37 cellular contexts compared by ENCODE assay signal in genomic region chr10:68611227-68611626, GRCh38.
"Had no signal": no experiment of that assay in that cellular context is flagged by ENCODE, and none has a peak within 500 bp of the region (broad histone marks: within the 10 kb centered on the region; RNA-seq: fewer than 3 reads in every experiment).

No MANE protein-coding gene starts in this region.

- H3K36me3 ChIP-seq: brain microvascular endothelial cell, breast epithelium had no signal

- H3K9me3 ChIP-seq: body of pancreas, breast epithelium had no signal

- DNase-seq: activated CD4-positive, alpha-beta memory T cell treated with anti-CD3 and anti-CD28 coated beads, Interleukin-2, amount 10 ng/mL, durations not matched to agents 7 days and 5 days; activated CD4-positive, alpha-beta T cell treated with anti-CD3 and anti-CD28 coated beads for 1 hour; activated CD4-positive, alpha-beta T cell treated with anti-CD3 and anti-CD28 coated beads for 36 hours; activated CD4-positive, alpha-beta T cell treated with anti-CD3 and anti-CD28 coated beads for 48 hours; activated CD4-positive, alpha-beta T cell treated with anti-CD3 and anti-CD28 coated beads, Interleukin-2, amount 10 ng/mL, durations not matched to agents 7 days and 5 days; activated CD4-positive, alpha-beta T cell treated with anti-CD3 and anti-CD28 coated beads, Interleukin-2, amount 50 U/mL, for 48 hours; activated CD4-positive, CD25-positive, alpha-beta regulatory T cell; activated CD8-positive, alpha-beta memory T cell treated with anti-CD3 and anti-CD28 coated beads for 24 hours; activated CD8-positive, alpha-beta memory T cell treated with anti-CD3 and anti-CD28 coated beads, Interleukin-2, amount 10 ng/mL, durations not matched to agents 7 days and 5 days; activated CD8-positive, alpha-beta memory T cell treated with anti-CD3 and anti-CD28 coated beads, Interleukin-2, amount 50 U/mL, for 48 hours; activated CD8-positive, alpha-beta T cell treated with anti-CD3 and anti-CD28 coated beads, Interleukin-2, amount 10 ng/mL, durations not matched to agents 7 days and 5 days; activated effector memory CD4-positive, alpha-beta T cell treated with Interleukin-2 at 50 U/mL for 16 hours; activated gamma-delta T cell; activated naive CD4-positive, alpha-beta T cell treated with anti-CD3 and anti-CD28 coated beads, Interleukin-2, amount 10 ng/mL, durations not matched to agents 7 days and 5 days; activated naive CD4-positive, alpha-beta T cell treated with Interleukin-2 at 50 U/mL for 16 hours; activated naive CD8-positive, alpha-beta T cell treated with anti-CD3 and anti-CD28 coated beads, Interleukin-2, amount 10 ng/mL, durations not matched to agents 7 days and 5 days; activated naive CD8-positive, alpha-beta T cell treated with anti-CD3 and anti-CD28 coated beads, Interleukin-2, amount 50 U/mL, for 24 hours; activated T-cell treated with anti-CD3 and anti-CD28 coated beads, Interleukin-2, amount 50 U/mL, for 24 hours; activated T-cell treated with anti-CD3 and anti-CD28 coated beads, Interleukin-2, amount 50 U/mL, for 48 hours; amygdala; anterior cingulate cortex; body of pancreas; brain microvascular endothelial cell; central memory CD4-positive, alpha-beta T cell; T-helper 1 cell; T-helper 2 cell; T-helper 9 cell had no signal

- H3K27me3 Mint-ChIP-seq: activated CD4-positive, alpha-beta memory T cell treated with anti-CD3 and anti-CD28 coated beads, Interleukin-2, amount 10 ng/mL, durations not matched to agents 7 days and 5 days; activated CD4-positive, alpha-beta T cell treated with anti-CD3 and anti-CD28 coated beads for 36 hours; activated CD4-positive, alpha-beta T cell treated with anti-CD3 and anti-CD28 coated beads, Interleukin-2, amount 10 ng/mL, durations not matched to agents 7 days and 5 days; activated CD8-positive, alpha-beta memory T cell treated with anti-CD3 and anti-CD28 coated beads, Interleukin-2, amount 10 ng/mL, durations not matched to agents 7 days and 5 days; activated naive CD4-positive, alpha-beta T cell treated with anti-CD3 and anti-CD28 coated beads, Interleukin-2, amount 10 ng/mL, durations not matched to agents 7 days and 5 days; activated naive CD4-positive, alpha-beta T cell treated with anti-CD3 and anti-CD28 coated beads, Interleukin-2, amount 50 U/mL, for 24 hours; activated naive CD8-positive, alpha-beta T cell; activated naive CD8-positive, alpha-beta T cell treated with anti-CD3 and anti-CD28 coated beads, Interleukin-2, amount 10 ng/mL, durations not matched to agents 7 days and 5 days; activated naive CD8-positive, alpha-beta T cell treated with anti-CD3 and anti-CD28 coated beads, Interleukin-2, amount 50 U/mL, for 24 hours; activated T-cell treated with anti-CD3 and anti-CD28 coated beads, Interleukin-2, amount 50 U/mL, for 24 hours had no signal

- H3K4me3 Mint-ChIP-seq: activated CD4-positive, alpha-beta memory T cell treated with anti-CD3 and anti-CD28 coated beads, Interleukin-2, amount 10 ng/mL, durations not matched to agents 7 days and 5 days; activated CD4-positive, alpha-beta T cell treated with anti-CD3 and anti-CD28 coated beads for 36 hours; activated CD4-positive, alpha-beta T cell treated with anti-CD3 and anti-CD28 coated beads, Interleukin-2, amount 10 ng/mL, durations not matched to agents 7 days and 5 days; activated CD8-positive, alpha-beta memory T cell treated with anti-CD3 and anti-CD28 coated beads, Interleukin-2, amount 10 ng/mL, durations not matched to agents 7 days and 5 days; activated CD8-positive, alpha-beta T cell treated with anti-CD3 and anti-CD28 coated beads, Interleukin-2, amount 10 ng/mL, durations not matched to agents 7 days and 5 days; activated naive CD4-positive, alpha-beta T cell treated with anti-CD3 and anti-CD28 coated beads, Interleukin-2, amount 10 ng/mL, durations not matched to agents 7 days and 5 days; activated naive CD4-positive, alpha-beta T cell treated with anti-CD3 and anti-CD28 coated beads, Interleukin-2, amount 50 U/mL, for 24 hours; activated naive CD8-positive, alpha-beta T cell; activated naive CD8-positive, alpha-beta T cell treated with anti-CD3 and anti-CD28 coated beads, Interleukin-2, amount 10 ng/mL, durations not matched to agents 7 days and 5 days; activated naive CD8-positive, alpha-beta T cell treated with anti-CD3 and anti-CD28 coated beads, Interleukin-2, amount 50 U/mL, for 24 hours; activated T-cell treated with anti-CD3 and anti-CD28 coated beads, Interleukin-2, amount 50 U/mL, for 24 hours; T-helper 1 cell treated with Interleukin-12 subunit alpha and Interleukin-12 subunit beta and Interleukin-4 antibody, amounts not matched to agents 30 μg/mL and 1 μg/mL, for 36 hours; T-helper 2 cell treated with Interferon-gamma antibody and Interleukin-4, amounts not matched to agents 5 μg/mL and 100 μg/mL, for 36 hours had no signal

- H3K4me1 ChIP-seq: body of pancreas, breast epithelium had no signal

- H3K36me3 Mint-ChIP-seq: activated naive CD4-positive, alpha-beta T cell treated with anti-CD3 and anti-CD28 coated beads, Interleukin-2, amount 10 ng/mL, durations not matched to agents 7 days and 5 days had no signal

- H3K27me3 ChIP-seq: body of pancreas, brain microvascular endothelial cell, breast epithelium had no signal

- FAIRE-seq: astrocyte, TTC549 had no signal

- H3K27ac Mint-ChIP-seq: activated CD4-positive, alpha-beta memory T cell treated with anti-CD3 and anti-CD28 coated beads, Interleukin-2, amount 10 ng/mL, durations not matched to agents 7 days and 5 days; activated CD4-positive, alpha-beta T cell treated with anti-CD3 and anti-CD28 coated beads for 36 hours; activated CD4-positive, alpha-beta T cell treated with anti-CD3 and anti-CD28 coated beads, Interleukin-2, amount 10 ng/mL, durations not matched to agents 7 days and 5 days; activated CD8-positive, alpha-beta memory T cell treated with anti-CD3 and anti-CD28 coated beads, Interleukin-2, amount 10 ng/mL, durations not matched to agents 7 days and 5 days; activated CD8-positive, alpha-beta T cell treated with anti-CD3 and anti-CD28 coated beads, Interleukin-2, amount 10 ng/mL, durations not matched to agents 7 days and 5 days; activated naive CD4-positive, alpha-beta T cell treated with anti-CD3 and anti-CD28 coated beads, Interleukin-2, amount 10 ng/mL, durations not matched to agents 7 days and 5 days; activated naive CD4-positive, alpha-beta T cell treated with anti-CD3 and anti-CD28 coated beads, Interleukin-2, amount 50 U/mL, for 24 hours; activated naive CD8-positive, alpha-beta T cell; activated naive CD8-positive, alpha-beta T cell treated with anti-CD3 and anti-CD28 coated beads, Interleukin-2, amount 10 ng/mL, durations not matched to agents 7 days and 5 days; activated naive CD8-positive, alpha-beta T cell treated with anti-CD3 and anti-CD28 coated beads, Interleukin-2, amount 50 U/mL, for 24 hours; activated T-cell treated with anti-CD3 and anti-CD28 coated beads, Interleukin-2, amount 50 U/mL, for 24 hours; activated T-helper 2 cell treated with anti-CD3 and anti-CD28 coated beads, Interferon-gamma antibody, Interleukin-2, Interleukin-4, amounts not matched to agents 10 μg/mL and 5 μg/mL and 100 μg/mL, durations not matched to agents 14 hours and 24 hours and 36 hours; T-helper 1 cell treated with Interleukin-12 subunit alpha and Interleukin-12 subunit beta and Interleukin-4 antibody, amounts not matched to agents 30 μg/mL and 1 μg/mL, for 36 hours; T-helper 2 cell treated with Interferon-gamma antibody and Interleukin-4, amounts not matched to agents 5 μg/mL and 100 μg/mL, for 36 hours had no signal

- H3K4me3 ChIP-seq: body of pancreas, breast epithelium had no signal

- ATAC-seq: activated CD4-positive, alpha-beta T cell treated with anti-CD3 and anti-CD28 coated beads for 36 hours; activated CD4-positive, CD25-positive, alpha-beta regulatory T cell treated with anti-CD3 and anti-CD28 coated beads, Interleukin-2, amount 50 U/mL, for 24 hours; activated CD8-positive, alpha-beta memory T cell treated with anti-CD3 and anti-CD28 coated beads, Interleukin-2, amount 10 ng/mL, durations not matched to agents 7 days and 5 days; activated CD8-positive, alpha-beta T cell treated with anti-CD3 and anti-CD28 coated beads, Interleukin-2, amount 10 ng/mL, durations not matched to agents 7 days and 5 days; activated naive CD8-positive, alpha-beta T cell treated with anti-CD3 and anti-CD28 coated beads, Interleukin-2, amount 50 U/mL, for 24 hours; body of pancreas had no signal

- H3K27ac ChIP-seq: body of pancreas, brain microvascular endothelial cell, breast epithelium, VCaP had no signal

- H3K4me1 Mint-ChIP-seq: activated CD4-positive, alpha-beta memory T cell treated with anti-CD3 and anti-CD28 coated beads, Interleukin-2, amount 10 ng/mL, durations not matched to agents 7 days and 5 days; activated CD4-positive, alpha-beta T cell treated with anti-CD3 and anti-CD28 coated beads for 36 hours; activated CD4-positive, alpha-beta T cell treated with anti-CD3 and anti-CD28 coated beads, Interleukin-2, amount 10 ng/mL, durations not matched to agents 7 days and 5 days; activated CD8-positive, alpha-beta memory T cell treated with anti-CD3 and anti-CD28 coated beads, Interleukin-2, amount 10 ng/mL, durations not matched to agents 7 days and 5 days; activated naive CD4-positive, alpha-beta T cell treated with anti-CD3 and anti-CD28 coated beads, Interleukin-2, amount 10 ng/mL, durations not matched to agents 7 days and 5 days; activated naive CD4-positive, alpha-beta T cell treated with anti-CD3 and anti-CD28 coated beads, Interleukin-2, amount 50 U/mL, for 24 hours; activated naive CD8-positive, alpha-beta T cell treated with anti-CD3 and anti-CD28 coated beads, Interleukin-2, amount 50 U/mL, for 24 hours had no signal

- H3K9me3 Mint-ChIP-seq: activated CD4-positive, alpha-beta memory T cell treated with anti-CD3 and anti-CD28 coated beads, Interleukin-2, amount 10 ng/mL, durations not matched to agents 7 days and 5 days; activated CD4-positive, alpha-beta T cell treated with anti-CD3 and anti-CD28 coated beads, Interleukin-2, amount 10 ng/mL, durations not matched to agents 7 days and 5 days; activated naive CD4-positive, alpha-beta T cell treated with anti-CD3 and anti-CD28 coated beads, Interleukin-2, amount 10 ng/mL, durations not matched to agents 7 days and 5 days; activated naive CD4-positive, alpha-beta T cell treated with anti-CD3 and anti-CD28 coated beads, Interleukin-2, amount 50 U/mL, for 24 hours; activated naive CD8-positive, alpha-beta T cell treated with anti-CD3 and anti-CD28 coated beads, Interleukin-2, amount 10 ng/mL, durations not matched to agents 7 days and 5 days; activated naive CD8-positive, alpha-beta T cell treated with anti-CD3 and anti-CD28 coated beads, Interleukin-2, amount 50 U/mL, for 24 hours; activated T-cell treated with anti-CD3 and anti-CD28 coated beads, Interleukin-2, amount 50 U/mL, for 24 hours; activated T-helper 2 cell treated with anti-CD3 and anti-CD28 coated beads, Interferon-gamma antibody, Interleukin-2, Interleukin-4, amounts not matched to agents 10 μg/mL and 5 μg/mL and 100 μg/mL, durations not matched to agents 14 hours and 24 hours and 36 hours; T-helper 1 cell treated with Interleukin-12 subunit alpha and Interleukin-12 subunit beta and Interleukin-4 antibody, amounts not matched to agents 30 μg/mL and 1 μg/mL, for 36 hours; T-helper 2 cell treated with Interferon-gamma antibody and Interleukin-4, amounts not matched to agents 5 μg/mL and 100 μg/mL, for 36 hours had no signal
